Comparison of ENCODE assay signal across 16 cellular contexts in the genomic region with DNA sequence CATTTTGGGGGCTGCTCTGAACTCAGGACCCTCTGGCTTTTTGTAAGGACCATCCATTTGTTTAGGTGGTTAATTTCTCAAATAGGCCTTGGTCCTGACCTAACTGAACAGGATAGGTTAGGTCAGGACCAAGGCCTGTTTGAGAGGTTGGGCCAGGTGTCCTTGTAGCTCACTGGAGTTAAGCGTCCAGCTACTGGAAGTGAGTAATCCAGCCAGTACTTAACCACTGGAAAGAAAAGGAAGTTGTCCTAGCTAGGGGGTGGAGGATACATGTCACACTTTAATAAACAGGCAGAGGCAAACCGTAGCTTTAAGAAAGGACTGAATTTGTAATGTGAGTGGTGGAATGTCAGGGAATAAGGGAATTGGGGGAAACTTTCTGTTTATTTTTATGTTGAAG.
A peak's percentile ranks its signal among the peaks of the same experiment; 100 is the strongest.
DNase-seq lines count a peak whose midpoint lies in the region; ATAC-seq, FAIRE-seq and TF ChIP-seq lines count a peak whose summit lies in the region.
"Had no signal": no experiment of that assay in that cellular context is flagged by ENCODE, and none has a peak within 500 bp of the region (broad histone marks: within the 10 kb centered on the region; RNA-seq: fewer than 3 reads in every experiment).

No MANE protein-coding gene starts in this region.

- H2AFZ ChIP-seq in astrocyte (ENCODE audit: low read depth, low read length), result no peak overlapping the region

- H3K36me3 ChIP-seq in astrocyte (ENCODE audit: insufficient read depth, low read length), result no peaks in the 10 kb centered on the region

- 50% methylated on average over 2 of the region's 2 CpGs for WGBS in right cardiac atrium

- H3K4me2 ChIP-seq in astrocyte (ENCODE audit: low read length), result peak overlapping the region; percentile 24

- DNase-seq in AG10803 (ENCODE audit: low read depth), result peak; percentile 57
- peak; percentile 76 for DNase-seq in HT1080 (ENCODE audit: low read depth)
- peak; percentile 66 for DNase-seq in astrocyte (ENCODE audit: low read depth)
- DNase-seq in right cardiac atrium, result no peak
- DNase-seq in activated CD4-positive, alpha-beta T cell treated with anti-CD3 and anti-CD28 coated beads for 1 hour, result no peak
- DNase-seq in NCI-H1092 treated with DMSO at 0.1 percent for 48 hours (lab: John Stamatoyannopoulos, UW), result no peak
- DNase-seq: activated B cell treated with CpG ODN at 0.5 μM for 24 hours; activated naive CD4-positive, alpha-beta T cell treated with anti-CD3 and anti-CD28 coated beads, Interleukin-2, amount 50 U/mL, for 16 hours; DMS 273 treated with DMSO at 0.1 percent for 48 hours; kidney; NCI-H2171; posterior cingulate gyrus; testis had no signal

- H3K36me3 Mint-ChIP-seq in astrocyte (ENCODE audit: low read depth, unreplicated experiment), result no peaks in the 10 kb centered on the region

- H3K9me3 ChIP-seq in astrocyte (ENCODE audit: insufficient read depth, low read depth, low read length) (no peaks in the 10 kb centered on the region), right cardiac atrium (ENCODE audit: control insufficient read depth, low read length) (no peaks in the 10 kb centered on the region)
- H3K9me3 ChIP-seq: testis had no signal

- peak; percentile 43 for FAIRE-seq in astrocyte (lab: Jason Lieb, UNC)
- FAIRE-seq: kidney had no signal

- H3K4me1 ChIP-seq in astrocyte (ENCODE audit: insufficient read depth, low read length) (peaks cover 21% of the 10 kb centered on the region), right cardiac atrium (ENCODE audit: control insufficient read depth, insufficient read depth, low read length) (peaks cover 2% of the 10 kb centered on the region)
- H3K4me1 ChIP-seq: testis had no signal

- intact Hi-C loops in right cardiac atrium (cut with DNase I), result no loop called here

- no peaks in the 10 kb centered on the region for H3K27me3 ChIP-seq in astrocyte (ENCODE audit: insufficient read depth, low read length)
- no peaks in the 10 kb centered on the region for H3K27me3 ChIP-seq in right cardiac atrium (ENCODE audit: control insufficient read depth, insufficient read depth)
- H3K27me3 ChIP-seq: testis had no signal

- no peak overlapping the region for H3K27ac Mint-ChIP-seq in astrocyte (ENCODE audit: unreplicated experiment)
- H3K27ac Mint-ChIP-seq: activated B cell treated with CpG ODN at 0.5 μM for 24 hours had no signal

- H3K4me1 Mint-ChIP-seq in astrocyte (ENCODE audit: low read depth, unreplicated experiment), result peaks cover 27% of the 10 kb centered on the region

- H3K27me3 Mint-ChIP-seq in astrocyte (ENCODE audit: low read depth, unreplicated experiment), result no peaks in the 10 kb centered on the region

- H3K4me3 ChIP-seq in AG10803 (ENCODE audit: low read length) (no peak overlapping the region), astrocyte (ENCODE audit: insufficient read depth, low read depth, low read length) (no peak overlapping the region), right cardiac atrium (ENCODE audit: low read length) (no peak overlapping the region)
- H3K4me3 ChIP-seq: testis had no signal

- no peaks in the 10 kb centered on the region for H4K20me1 ChIP-seq in astrocyte (ENCODE audit: insufficient read depth, low read length)

- peaks cover 8% of the 10 kb centered on the region for H3K79me2 ChIP-seq in astrocyte (ENCODE audit: insufficient read depth, low read length)

- no peaks in the 10 kb centered on the region for H3K9me3 Mint-ChIP-seq in astrocyte (ENCODE audit: unreplicated experiment)

- H3K27ac ChIP-seq in astrocyte (ENCODE audit: low read depth, low read length) (no peak overlapping the region), right cardiac atrium (ENCODE audit: low read length) (peak overlapping the region; percentile 66)
- H3K27ac ChIP-seq: testis had no signal

- H3K9ac ChIP-seq in astrocyte (ENCODE audit: low read length), result no peak overlapping the region

- TF ChIP-seq CTCF in AG10803 (conservative IDR thresholded peaks at IDR 0.05; ENCODE audit: low read length) (no peak), astrocyte (IDR thresholded peaks at IDR 0.05; ENCODE audit: insufficient read depth, low read depth, low read length) (no peak)

- peak in 1 of 2 donors; percentile 29 for ATAC-seq in right cardiac atrium
- no peak for ATAC-seq in activated CD4-positive, CD25-positive, alpha-beta regulatory T cell treated with anti-CD3 and anti-CD28 coated beads, Interleukin-2, amount 50 U/mL, for 24 hours
- no peak for ATAC-seq in GM21390 (IDR thresholded peaks at IDR 0.05; ENCODE audit: unreplicated experiment)
- ATAC-seq: SK-N-SH treated with all-trans-retinoic acid at 6 μM for 48 hours had no signal

- H3K4me3 Mint-ChIP-seq in astrocyte (ENCODE audit: unreplicated experiment), result no peak overlapping the region
- H3K4me3 Mint-ChIP-seq: activated B cell treated with CpG ODN at 0.5 μM for 24 hours had no signal

Comparison
In these comparisons a context has a peak if more than half of its experiments do, and no peak if none do; other contexts are left out.
1. DNase-seq: peak in AG10803 (single experiment), HT1080 (single experiment) and astrocyte (single experiment); none in right cardiac atrium (0 of 3), activated CD4-positive, alpha-beta T cell treated with anti-CD3 and anti-CD28 coated beads for 1 hour (single experiment) and NCI-H1092 treated with DMSO at 0.1 percent for 48 hours (single experiment).